In the genomic region with DNA sequence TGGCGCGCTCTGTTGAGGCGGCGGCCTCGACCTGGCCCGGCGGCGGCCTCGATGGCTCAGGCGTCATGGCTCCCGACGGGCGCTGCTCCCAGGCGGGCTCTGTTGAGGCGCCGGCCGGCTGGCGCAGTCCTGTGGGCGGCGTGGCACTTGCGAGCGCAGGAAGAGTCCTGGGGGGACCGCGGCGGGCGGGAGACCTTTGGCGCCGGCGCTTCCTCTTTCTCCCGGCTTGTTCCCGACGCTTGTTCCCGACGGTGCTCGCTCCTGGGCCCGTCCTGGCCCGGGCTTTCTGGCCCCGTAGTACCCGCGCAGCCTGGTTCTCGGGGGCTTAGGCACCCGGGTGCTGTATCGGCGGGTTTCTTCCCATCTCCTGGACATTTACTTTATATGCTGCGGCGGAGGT, we compare ENCODE assay signal across 2 cellular contexts. TPM values are rescaled to one million over a fixed set of nuclear protein-coding genes. Genes with fewer than 3 reads are reported as not detected.
"Had no signal": no experiment of that assay in that cellular context is flagged by ENCODE, and none has a peak within 500 bp of the region (broad histone marks: within the 10 kb centered on the region; RNA-seq: fewer than 3 reads in every experiment).

No MANE protein-coding gene starts in this region.

RNA-seq across cellular contexts. Expression of a gene that starts 2.8 kb away (rescaled TPM):
- total RNA-seq: LHCN-M2, M059J had no signal
